ENCODE assay signal across 23 cellular contexts in the genomic region with DNA sequence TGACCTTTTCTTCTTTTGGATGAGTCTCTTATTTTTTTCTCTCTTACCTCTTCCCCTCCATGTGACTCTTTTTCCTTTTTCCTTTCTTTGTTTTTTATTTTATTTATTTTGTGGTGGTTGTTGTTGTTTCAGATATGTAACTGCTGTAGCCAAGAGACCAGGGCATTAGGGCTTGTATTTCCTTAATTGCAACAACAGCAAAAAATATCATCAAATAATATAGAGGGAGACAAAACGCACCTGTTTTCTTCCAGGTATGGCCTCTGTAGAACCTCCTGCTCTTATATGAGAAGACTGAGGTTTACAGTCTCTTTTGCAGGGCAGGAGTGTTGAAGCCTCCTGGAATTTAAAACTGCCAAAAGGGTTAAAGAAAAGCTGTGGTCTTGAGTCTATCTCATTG.
"Had no signal": no experiment of that assay in that cellular context is flagged by ENCODE, and none has a peak within 500 bp of the region (broad histone marks: within the 10 kb centered on the region; RNA-seq: fewer than 3 reads in every experiment).

No MANE protein-coding gene starts in this region.

- H3K4me1 ChIP-seq: lower lobe of right lung, pancreas, prostate gland, sigmoid colon, spleen, tibial nerve, uterus had no signal

- H3K4me3 ChIP-seq: lower lobe of right lung, pancreas, prostate gland, sigmoid colon, spleen, tibial nerve, uterus had no signal

- H3K36me3 ChIP-seq: lower lobe of right lung, pancreas, prostate gland, sigmoid colon, spleen, tibial nerve, uterus had no signal

- H3K27ac ChIP-seq: lower lobe of right lung, pancreas, prostate gland, sigmoid colon, spleen, tibial nerve, uterus had no signal

- ATAC-seq: left lobe of liver; naive thymus-derived CD8-positive, alpha-beta T cell; pancreas; stimulated activated effector memory CD8-positive, alpha-beta T cell treated with anti-CD3 and anti-CD28 coated beads, Interleukin-12 subunit alpha, Interleukin-12 subunit beta, amount 100 ng/mL, for 72 hours had no signal

- H3K27me3 ChIP-seq: pancreas, tibial nerve, uterus had no signal

- H3K9me3 ChIP-seq: lower lobe of right lung, pancreas, prostate gland, sigmoid colon, spleen, tibial nerve, uterus had no signal

- DNase-seq: kidney glomerular epithelial cell; left cardiac atrium; lower lobe of right lung; mammary epithelial cell; mesenchymal stem cell; naive thymus-derived CD8-positive, alpha-beta T cell; nucleus accumbens; pancreas; posterior cingulate gyrus; retina; right cardiac atrium; sigmoid colon; small intestine; spleen; stimulated activated CD4-positive, alpha-beta T cell treated with anti-CD3 and anti-CD28 coated beads, Interleukin-4, amount 100 ng/mL, for 24 hours; stimulated activated naive CD4-positive, alpha-beta T cell treated with Interleukin-2 at 50 U/mL for 16 hours; stimulated activated naive CD8-positive, alpha-beta T cell treated with anti-CD3 and anti-CD28 coated beads, Interleukin-15, amount 100 ng/mL, for 72 hours; substantia nigra; uterus had no signal
